1 cellular context compared by ENCODE assay signal in the genomic region with DNA sequence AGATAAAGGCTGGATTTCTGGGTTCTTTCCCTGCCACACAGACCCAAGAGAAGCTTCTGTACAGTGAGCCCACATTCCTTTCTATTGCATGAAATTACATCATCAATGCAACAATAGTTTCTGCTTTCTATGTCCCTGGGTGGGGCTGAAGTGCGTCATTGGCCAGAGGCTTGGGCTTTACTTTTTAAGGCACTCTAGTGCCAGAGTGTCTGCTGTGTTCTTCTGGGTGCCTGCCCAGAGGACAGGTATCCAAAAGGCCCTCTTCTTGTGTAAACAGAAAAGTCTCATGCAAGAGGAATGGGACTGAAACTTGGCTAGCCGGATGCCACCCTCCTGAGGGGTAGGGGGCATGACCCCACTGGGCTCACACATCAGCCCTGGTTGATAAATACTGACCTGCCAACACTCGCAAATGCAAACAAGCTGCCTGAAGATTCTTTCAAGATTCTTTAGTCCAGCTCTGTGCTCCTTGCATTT.
TF ChIP-seq lines count a peak whose summit lies in the region.

No MANE protein-coding gene starts in this region.

TF ChIP-seq in HEK293, 187 proteins besides CTCF, POLR2A, EP300 and RAD21 (continued from another document and continues in another):
- TF ChIP-seq ZNF658 (tag by site-specific recombination; IDR thresholded peaks at IDR 0.05) (no peak), KLF16 (tag by site-specific recombination; IDR thresholded peaks at IDR 0.05) (no peak), WT1 (tag by site-specific recombination; IDR thresholded peaks at IDR 0.05) (no peak), ZNF677 (tag by site-specific recombination; IDR thresholded peaks at IDR 0.05) (no peak), ZNF76 (tag by site-specific recombination; IDR thresholded peaks at IDR 0.05; ENCODE audit: borderline replicate concordance, low read depth) (no peak), ZNF513 (tag by site-specific recombination; IDR thresholded peaks at IDR 0.05) (no peak), ZSCAN18 (tag by site-specific recombination; IDR thresholded peaks at IDR 0.05) (no peak), ZNF202 (tag by site-specific recombination; IDR thresholded peaks at IDR 0.05; ENCODE audit: borderline replicate concordance) (no peak), KLF9 (tag by site-specific recombination; IDR thresholded peaks at IDR 0.05; ENCODE audit: low read depth) (no peak), ZNF280D (tag by site-specific recombination; IDR thresholded peaks at IDR 0.05) (no peak), ZNF311 (tag by site-specific recombination; IDR thresholded peaks at IDR 0.05; ENCODE audit: borderline replicate concordance) (no peak), ZNF19 (tag by site-specific recombination; IDR thresholded peaks at IDR 0.05; ENCODE audit: low read depth) (no peak), ZNF394 (tag by site-specific recombination; IDR thresholded peaks at IDR 0.05; ENCODE audit: borderline replicate concordance) (peak; percentile 21; the same call in 1 of the 2 replicates), HIC1 (tag by site-specific recombination; IDR thresholded peaks at IDR 0.05) (peak; percentile 50; the same call in 1 of the 2 replicates), KLF8 (tag by site-specific recombination; IDR thresholded peaks at IDR 0.05) (0 out of 2 replicates have a peak, but pooled peaks have one; percentile 28), ZNF335 (tag by site-specific recombination; conservative IDR thresholded peaks at IDR 0.05) (peak; percentile 81), ZBTB6 (tag by site-specific recombination; IDR thresholded peaks at IDR 0.05) (no peak), BCL11A (tag by site-specific recombination; IDR thresholded peaks at IDR 0.05; ENCODE audit: low read depth) (no peak), ZEB2 (tag by site-specific recombination; IDR thresholded peaks at IDR 0.05) (peak; percentile 68), ZNF366 (tag by site-specific recombination; conservative IDR thresholded peaks at IDR 0.05) (no peak; the same call in 1 of the 2 replicates), EGR2 (tag by site-specific recombination; IDR thresholded peaks at IDR 0.05; ENCODE audit: low read depth) (no peak), KLF7 (tag by site-specific recombination; IDR thresholded peaks at IDR 0.05; ENCODE audit: borderline replicate concordance) (no peak), GLIS1 (tag by site-specific recombination; IDR thresholded peaks at IDR 0.05) (peak; percentile 37; the same call in 1 of the 2 replicates), FEZF1 (tag by site-specific recombination; IDR thresholded peaks at IDR 0.05) (peak; percentile 63), ZNF175 (tag by site-specific recombination; IDR thresholded peaks at IDR 0.05) (no peak), BCL11B (tag by site-specific recombination; IDR thresholded peaks at IDR 0.05; ENCODE audit: low read depth) (no peak), ZNF704 (tag by site-specific recombination; IDR thresholded peaks at IDR 0.05) (no peak), ZNF558 (tag by site-specific recombination; IDR thresholded peaks at IDR 0.05) (no peak), ZSCAN30 (tag by site-specific recombination; IDR thresholded peaks at IDR 0.05) (no peak), ZNF701 (tag by site-specific recombination; IDR thresholded peaks at IDR 0.05) (no peak)
- TF ChIP-seq, protein P1, sequence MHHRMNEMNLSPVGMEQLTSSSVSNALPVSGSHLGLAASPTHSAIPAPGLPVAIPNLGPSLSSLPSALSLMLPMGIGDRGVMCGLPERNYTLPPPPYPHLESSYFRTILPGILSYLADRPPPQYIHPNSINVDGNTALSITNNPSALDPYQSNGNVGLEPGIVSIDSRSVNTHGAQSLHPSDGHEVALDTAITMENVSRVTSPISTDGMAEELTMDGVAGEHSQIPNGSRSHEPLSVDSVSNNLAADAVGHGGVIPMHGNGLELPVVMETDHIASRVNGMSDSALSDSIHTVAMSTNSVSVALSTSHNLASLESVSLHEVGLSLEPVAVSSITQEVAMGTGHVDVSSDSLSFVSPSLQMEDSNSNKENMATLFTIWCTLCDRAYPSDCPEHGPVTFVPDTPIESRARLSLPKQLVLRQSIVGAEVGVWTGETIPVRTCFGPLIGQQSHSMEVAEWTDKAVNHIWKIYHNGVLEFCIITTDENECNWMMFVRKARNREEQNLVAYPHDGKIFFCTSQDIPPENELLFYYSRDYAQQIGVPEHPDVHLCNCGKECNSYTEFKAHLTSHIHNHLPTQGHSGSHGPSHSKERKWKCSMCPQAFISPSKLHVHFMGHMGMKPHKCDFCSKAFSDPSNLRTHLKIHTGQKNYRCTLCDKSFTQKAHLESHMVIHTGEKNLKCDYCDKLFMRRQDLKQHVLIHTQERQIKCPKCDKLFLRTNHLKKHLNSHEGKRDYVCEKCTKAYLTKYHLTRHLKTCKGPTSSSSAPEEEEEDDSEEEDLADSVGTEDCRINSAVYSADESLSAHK (tag by site-specific recombination; IDR thresholded peaks at IDR 0.05): 0 out of 2 replicates have a peak, but pooled peaks have one; percentile 13
- TF ChIP-seq, protein P2, sequence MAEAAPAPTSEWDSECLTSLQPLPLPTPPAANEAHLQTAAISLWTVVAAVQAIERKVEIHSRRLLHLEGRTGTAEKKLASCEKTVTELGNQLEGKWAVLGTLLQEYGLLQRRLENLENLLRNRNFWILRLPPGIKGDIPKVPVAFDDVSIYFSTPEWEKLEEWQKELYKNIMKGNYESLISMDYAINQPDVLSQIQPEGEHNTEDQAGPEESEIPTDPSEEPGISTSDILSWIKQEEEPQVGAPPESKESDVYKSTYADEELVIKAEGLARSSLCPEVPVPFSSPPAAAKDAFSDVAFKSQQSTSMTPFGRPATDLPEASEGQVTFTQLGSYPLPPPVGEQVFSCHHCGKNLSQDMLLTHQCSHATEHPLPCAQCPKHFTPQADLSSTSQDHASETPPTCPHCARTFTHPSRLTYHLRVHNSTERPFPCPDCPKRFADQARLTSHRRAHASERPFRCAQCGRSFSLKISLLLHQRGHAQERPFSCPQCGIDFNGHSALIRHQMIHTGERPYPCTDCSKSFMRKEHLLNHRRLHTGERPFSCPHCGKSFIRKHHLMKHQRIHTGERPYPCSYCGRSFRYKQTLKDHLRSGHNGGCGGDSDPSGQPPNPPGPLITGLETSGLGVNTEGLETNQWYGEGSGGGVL (tag by site-specific recombination; IDR thresholded peaks at IDR 0.05): no peak
- TF ChIP-seq, protein P3, sequence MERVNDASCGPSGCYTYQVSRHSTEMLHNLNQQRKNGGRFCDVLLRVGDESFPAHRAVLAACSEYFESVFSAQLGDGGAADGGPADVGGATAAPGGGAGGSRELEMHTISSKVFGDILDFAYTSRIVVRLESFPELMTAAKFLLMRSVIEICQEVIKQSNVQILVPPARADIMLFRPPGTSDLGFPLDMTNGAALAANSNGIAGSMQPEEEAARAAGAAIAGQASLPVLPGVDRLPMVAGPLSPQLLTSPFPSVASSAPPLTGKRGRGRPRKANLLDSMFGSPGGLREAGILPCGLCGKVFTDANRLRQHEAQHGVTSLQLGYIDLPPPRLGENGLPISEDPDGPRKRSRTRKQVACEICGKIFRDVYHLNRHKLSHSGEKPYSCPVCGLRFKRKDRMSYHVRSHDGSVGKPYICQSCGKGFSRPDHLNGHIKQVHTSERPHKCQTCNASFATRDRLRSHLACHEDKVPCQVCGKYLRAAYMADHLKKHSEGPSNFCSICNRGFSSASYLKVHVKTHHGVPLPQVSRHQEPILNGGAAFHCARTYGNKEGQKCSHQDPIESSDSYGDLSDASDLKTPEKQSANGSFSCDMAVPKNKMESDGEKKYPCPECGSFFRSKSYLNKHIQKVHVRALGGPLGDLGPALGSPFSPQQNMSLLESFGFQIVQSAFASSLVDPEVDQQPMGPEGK (tag by site-specific recombination; IDR thresholded peaks at IDR 0.05): peak; percentile 70; the same call in 1 of the 2 replicates
